Comparison of ENCODE assay signal across 33 cellular contexts in the genomic region with DNA sequence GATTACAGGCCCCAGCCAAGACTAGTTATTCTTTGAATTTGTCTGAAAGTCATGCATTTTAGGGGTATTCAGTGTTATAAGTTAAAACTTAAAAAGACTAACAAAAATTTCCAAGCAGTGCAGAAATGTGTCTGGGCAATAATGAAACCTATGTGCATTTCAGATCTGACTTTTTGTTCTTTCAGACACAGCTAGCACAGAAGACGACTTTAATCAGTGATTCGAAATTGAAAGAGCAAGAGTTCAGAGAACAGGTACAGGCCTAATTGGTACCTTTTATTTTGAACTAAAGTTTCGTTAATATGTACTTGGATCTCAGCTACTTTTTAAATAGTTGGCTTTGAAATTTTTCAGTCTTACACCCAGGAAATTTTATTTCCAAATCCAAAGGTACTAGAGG.
"Had no signal": no experiment of that assay in that cellular context is flagged by ENCODE, and none has a peak within 500 bp of the region (broad histone marks: within the 10 kb centered on the region; RNA-seq: fewer than 3 reads in every experiment).

No MANE protein-coding gene starts in this region.

- H3K4me1 ChIP-seq: body of pancreas, esophagus squamous epithelium, gastroesophageal sphincter had no signal

- H3K4me3 ChIP-seq: adrenal gland, body of pancreas, esophagus squamous epithelium, gastroesophageal sphincter, heart right ventricle had no signal

- ATAC-seq: activated CD4-positive, alpha-beta T cell treated with anti-CD3 and anti-CD28 coated beads for 36 hours; activated CD8-positive, alpha-beta memory T cell treated with anti-CD3 and anti-CD28 coated beads, Interleukin-2, amount 10 ng/mL, durations not matched to agents 7 days and 5 days; activated CD8-positive, alpha-beta T cell treated with anti-CD3 and anti-CD28 coated beads, Interleukin-2, amount 10 ng/mL, durations not matched to agents 7 days and 5 days; activated naive CD8-positive, alpha-beta T cell treated with anti-CD3 and anti-CD28 coated beads, Interleukin-2, amount 50 U/mL, for 24 hours; body of pancreas; effector memory CD8-positive, alpha-beta T cell; gastroesophageal sphincter; heart right ventricle; T-cell had no signal

- DNase-seq: activated CD4-positive, alpha-beta memory T cell treated with anti-CD3 and anti-CD28 coated beads for 36 hours; activated CD4-positive, alpha-beta T cell treated with anti-CD3 and anti-CD28 coated beads for 36 hours; activated CD4-positive, alpha-beta T cell treated with anti-CD3 and anti-CD28 coated beads, Interleukin-2, amount 10 ng/mL, durations not matched to agents 24 days and 14 days; activated CD4-positive, CD25-positive, alpha-beta regulatory T cell; activated CD4-positive, CD25-positive, alpha-beta regulatory T cell treated with anti-CD3 and anti-CD28 coated beads, Interleukin-2, amount 50 U/mL, for 72 hours; activated CD8-positive, alpha-beta memory T cell treated with anti-CD3 and anti-CD28 coated beads, Interleukin-2, amount 10 ng/mL, durations not matched to agents 7 days and 5 days; activated CD8-positive, alpha-beta memory T cell treated with anti-CD3 and anti-CD28 coated beads, Interleukin-2, amount 50 U/mL, for 4 hours; activated CD8-positive, alpha-beta T cell treated with anti-CD3 and anti-CD28 coated beads, Interleukin-2, amount 10 ng/mL, durations not matched to agents 7 days and 5 days; activated effector memory CD4-positive, alpha-beta T cell treated with anti-CD3 and anti-CD28 coated beads, Interleukin-2, amount 50 U/mL, for 16 hours; activated naive CD4-positive, alpha-beta T cell treated with anti-CD3 and anti-CD28 coated beads for 36 hours; activated naive CD8-positive, alpha-beta T cell treated with anti-CD3 and anti-CD28 coated beads for 36 hours; activated naive CD8-positive, alpha-beta T cell treated with anti-CD3 and anti-CD28 coated beads, Interleukin-2, amount 50 U/mL, for 24 hours; activated T-cell treated with anti-CD3 and anti-CD28 coated beads, Interleukin-2, amount 50 U/mL, for 1 hour; adrenal gland; amygdala; aorta; body of pancreas; caudate nucleus; cortex of kidney; dermis blood vessel endothelial cell; effector CD4-positive, alpha-beta T cell; effector memory CD8-positive, alpha-beta T cell; esophagus squamous epithelium; foreskin melanocyte; heart right ventricle; T-cell; T1000; WERI-Rb-1 had no signal

- H3K4me3 Mint-ChIP-seq: activated CD4-positive, alpha-beta memory T cell treated with anti-CD3 and anti-CD28 coated beads for 36 hours; activated CD4-positive, alpha-beta T cell treated with anti-CD3 and anti-CD28 coated beads for 36 hours; activated CD4-positive, alpha-beta T cell treated with anti-CD3 and anti-CD28 coated beads, Interleukin-2, amount 10 ng/mL, durations not matched to agents 24 days and 14 days; activated CD8-positive, alpha-beta memory T cell treated with anti-CD3 and anti-CD28 coated beads, Interleukin-2, amount 10 ng/mL, durations not matched to agents 7 days and 5 days; activated CD8-positive, alpha-beta T cell treated with anti-CD3 and anti-CD28 coated beads, Interleukin-2, amount 10 ng/mL, durations not matched to agents 7 days and 5 days; activated naive CD4-positive, alpha-beta T cell treated with anti-CD3 and anti-CD28 coated beads for 36 hours; activated naive CD4-positive, alpha-beta T cell treated with anti-CD3 and anti-CD28 coated beads, Interleukin-2, amount 50 U/mL, for 24 hours; activated naive CD8-positive, alpha-beta T cell treated with anti-CD3 and anti-CD28 coated beads for 36 hours; activated naive CD8-positive, alpha-beta T cell treated with anti-CD3 and anti-CD28 coated beads, Interleukin-2, amount 50 U/mL, for 24 hours; effector memory CD8-positive, alpha-beta T cell; T-cell; T-helper 1 cell treated with Interleukin-12 subunit alpha and Interleukin-12 subunit beta and Interleukin-4 antibody, amounts not matched to agents 30 μg/mL and 1 μg/mL, for 36 hours; T-helper 2 cell treated with Interferon-gamma antibody and Interleukin-4, amounts not matched to agents 5 μg/mL and 100 μg/mL, for 36 hours had no signal

- H3K27me3 Mint-ChIP-seq: activated CD4-positive, alpha-beta memory T cell treated with anti-CD3 and anti-CD28 coated beads for 36 hours; activated CD4-positive, alpha-beta T cell treated with anti-CD3 and anti-CD28 coated beads for 36 hours; activated CD4-positive, alpha-beta T cell treated with anti-CD3 and anti-CD28 coated beads, Interleukin-2, amount 10 ng/mL, durations not matched to agents 24 days and 14 days; activated CD8-positive, alpha-beta memory T cell treated with anti-CD3 and anti-CD28 coated beads, Interleukin-2, amount 10 ng/mL, durations not matched to agents 7 days and 5 days; activated naive CD4-positive, alpha-beta T cell treated with anti-CD3 and anti-CD28 coated beads, Interleukin-2, amount 50 U/mL, for 24 hours; activated naive CD8-positive, alpha-beta T cell treated with anti-CD3 and anti-CD28 coated beads for 36 hours; activated naive CD8-positive, alpha-beta T cell treated with anti-CD3 and anti-CD28 coated beads, Interleukin-2, amount 50 U/mL, for 24 hours; effector memory CD8-positive, alpha-beta T cell; T-cell had no signal

- H3K4me1 Mint-ChIP-seq: activated CD4-positive, alpha-beta T cell treated with anti-CD3 and anti-CD28 coated beads for 36 hours; activated naive CD4-positive, alpha-beta T cell treated with anti-CD3 and anti-CD28 coated beads, Interleukin-2, amount 50 U/mL, for 24 hours; activated naive CD8-positive, alpha-beta T cell treated with anti-CD3 and anti-CD28 coated beads for 36 hours; T-cell had no signal

- H3K9me3 ChIP-seq: adrenal gland, body of pancreas, esophagus squamous epithelium, gastroesophageal sphincter had no signal

- H3K27ac Mint-ChIP-seq: activated CD4-positive, alpha-beta memory T cell treated with anti-CD3 and anti-CD28 coated beads for 36 hours; activated CD4-positive, alpha-beta T cell treated with anti-CD3 and anti-CD28 coated beads for 36 hours; activated CD4-positive, alpha-beta T cell treated with anti-CD3 and anti-CD28 coated beads, Interleukin-2, amount 10 ng/mL, durations not matched to agents 24 days and 14 days; activated CD8-positive, alpha-beta T cell treated with anti-CD3 and anti-CD28 coated beads, Interleukin-2, amount 10 ng/mL, durations not matched to agents 7 days and 5 days; activated naive CD4-positive, alpha-beta T cell treated with anti-CD3 and anti-CD28 coated beads for 36 hours; activated naive CD4-positive, alpha-beta T cell treated with anti-CD3 and anti-CD28 coated beads, Interleukin-2, amount 50 U/mL, for 24 hours; activated naive CD8-positive, alpha-beta T cell treated with anti-CD3 and anti-CD28 coated beads for 36 hours; activated T-helper 2 cell treated with anti-CD3 and anti-CD28 coated beads, Interferon-gamma antibody, Interleukin-2, Interleukin-4, amounts not matched to agents 10 μg/mL and 5 μg/mL and 100 μg/mL, durations not matched to agents 14 hours and 24 hours and 36 hours; T-helper 2 cell treated with Interferon-gamma antibody and Interleukin-4, amounts not matched to agents 5 μg/mL and 100 μg/mL, for 36 hours had no signal

- H3K27me3 ChIP-seq: adrenal gland, body of pancreas, esophagus squamous epithelium, gastroesophageal sphincter, heart right ventricle had no signal

- H3K9me3 Mint-ChIP-seq: activated CD4-positive, alpha-beta memory T cell treated with anti-CD3 and anti-CD28 coated beads for 36 hours; activated CD4-positive, alpha-beta T cell treated with anti-CD3 and anti-CD28 coated beads, Interleukin-2, amount 10 ng/mL, durations not matched to agents 24 days and 14 days; activated naive CD4-positive, alpha-beta T cell treated with anti-CD3 and anti-CD28 coated beads for 36 hours; activated naive CD4-positive, alpha-beta T cell treated with anti-CD3 and anti-CD28 coated beads, Interleukin-2, amount 50 U/mL, for 24 hours; activated naive CD8-positive, alpha-beta T cell treated with anti-CD3 and anti-CD28 coated beads for 36 hours; activated T-helper 2 cell treated with anti-CD3 and anti-CD28 coated beads, Interferon-gamma antibody, Interleukin-2, Interleukin-4, amounts not matched to agents 10 μg/mL and 5 μg/mL and 100 μg/mL, durations not matched to agents 14 hours and 24 hours and 36 hours; effector memory CD8-positive, alpha-beta T cell; T-cell; T-helper 1 cell treated with Interleukin-12 subunit alpha and Interleukin-12 subunit beta and Interleukin-4 antibody, amounts not matched to agents 30 μg/mL and 1 μg/mL, for 36 hours; T-helper 2 cell treated with Interferon-gamma antibody and Interleukin-4, amounts not matched to agents 5 μg/mL and 100 μg/mL, for 36 hours had no signal

- H3K27ac ChIP-seq: adrenal gland, body of pancreas, esophagus squamous epithelium, gastroesophageal sphincter, heart right ventricle, WERI-Rb-1 had no signal
